19 cellular contexts compared by ENCODE assay signal in genomic region chr6:3347826-3348225, GRCh38.
DNase-seq lines count a peak whose midpoint lies in the region; ATAC-seq, FAIRE-seq and TF ChIP-seq lines count a peak whose summit lies in the region.
"Had no signal": no experiment of that assay in that cellular context is flagged by ENCODE, and none has a peak within 500 bp of the region (broad histone marks: within the 10 kb centered on the region; RNA-seq: fewer than 3 reads in every experiment).

No MANE protein-coding gene starts in this region.

- no peak overlapping the region for H2AFZ ChIP-seq in neuronal stem cell (ENCODE audit: low read length)

- H4K8ac ChIP-seq in neuronal stem cell (ENCODE audit: low read depth, low read length) = no peak overlapping the region

- FAIRE-seq in frontal cortex (lab: Jason Lieb, UNC) = no peak
- FAIRE-seq: D721Med, G401.6, GM12892, GM18507 had no signal

- no peak overlapping the region for H3K4ac ChIP-seq in neuronal stem cell (ENCODE audit: low read length)

- no peaks in the 10 kb centered on the region for H3K27me3 Mint-ChIP-seq in stimulated activated naive CD8-positive, alpha-beta T cell treated with anti-CD3 and anti-CD28 coated beads, Interleukin-15, amount 100 ng/mL, for 72 hours

- no peaks in the 10 kb centered on the region for H3K27me3 ChIP-seq in BLaER1
- no peaks in the 10 kb centered on the region for H3K27me3 ChIP-seq in neuronal stem cell (ENCODE audit: control insufficient read depth in 3 of 3, insufficient read depth in 3 of 3, low read depth in 1 of 3, low read length in 3 of 3)

- no peak overlapping the region for H3K14ac ChIP-seq in neuronal stem cell (ENCODE audit: low read length)

- no peaks in the 10 kb centered on the region for H3K79me1 ChIP-seq in neuronal stem cell (ENCODE audit: low read depth, low read length)

- no peaks in the 10 kb centered on the region for H3K9me3 Mint-ChIP-seq in stimulated activated naive CD8-positive, alpha-beta T cell treated with anti-CD3 and anti-CD28 coated beads, Interleukin-15, amount 100 ng/mL, for 72 hours
- H3K9me3 Mint-ChIP-seq: CD8-positive, alpha-beta memory T cell had no signal

- peak overlapping the region; percentile 34 for H4K91ac ChIP-seq in neuronal stem cell (ENCODE audit: low read depth, low read length, poor library complexity)

- H3K4me3 ChIP-seq in BLaER1 = peak overlapping the region; percentile 54
- no peak overlapping the region for H3K4me3 ChIP-seq in HEK293 (ENCODE audit: low read depth, low read length)
- no peak overlapping the region for H3K4me3 ChIP-seq in neuronal stem cell (ENCODE audit: low read length in 2 of 2)

- H2AK5ac ChIP-seq in neuronal stem cell (ENCODE audit: low read depth, low read length) = no peak overlapping the region

- POLR2A ChIA-PET in HEK293 (lab: Yijun Ruan, JAX) = no interaction called here

- peak overlapping the region; percentile 86 for H3K27ac ChIP-seq in BLaER1
- no peak overlapping the region for H3K27ac ChIP-seq in HEK293 (ENCODE audit: extremely low read depth, low read depth, low read length)
- H3K27ac ChIP-seq in neuronal stem cell (replicated peaks; ENCODE audit: low read length) = no peak overlapping the region

- CTCF ChIA-PET in HEK293 (lab: Yijun Ruan, JAX) = interaction anchor here (0.9 to 1.5 kb wide), 4 partner anchors 9 to 385 kb away, joined by 3 to 5 read pairs (median 4); no protein-coding TSS in a partner anchor

- no peaks in the 10 kb centered on the region for H3K9me3 ChIP-seq in BLaER1
- H3K9me3 ChIP-seq in HEK293 (ENCODE audit: control insufficient read depth, insufficient read depth, low read depth, low read length) = no peaks in the 10 kb centered on the region
- peaks cover 0 to 3% of the 10 kb centered on the region in 2 donors for H3K9me3 ChIP-seq in neuronal stem cell (replicated peaks in 1 of 2; ENCODE audit: control insufficient read depth in 2 of 2, insufficient read depth in 1 of 2, low read depth in 1 of 2, low read length in 2 of 2)

- H3K9ac ChIP-seq in BLaER1 (0 out of 2 replicates have a peak overlapping the region, but pooled peaks have one; percentile 64), neuronal stem cell (ENCODE audit: low read depth, low read length, poor library complexity) (no peak overlapping the region)

- no peak for TF ChIP-seq CTCF in HEK293 (tag by site-specific recombination; IDR thresholded peaks at IDR 0.05)

- WGBS in neuronal stem cell (ENCODE audit: extremely low coverage in 2 of 2, insufficient read length in 2 of 2, insufficient replicate concordance in 1 of 2), 2 donors = no CpG with 5 or more reads among the region's 7 CpGs

- H3K36me3 ChIP-seq in BLaER1 (no peaks in the 10 kb centered on the region), HEK293 (ENCODE audit: control insufficient read depth in 2 of 2, insufficient read depth in 1 of 2, low read length in 2 of 2) (no peaks in the 10 kb centered on the region), neuronal stem cell (replicated peaks in 1 of 2; ENCODE audit: control insufficient read depth in 2 of 2, insufficient read depth in 2 of 2, low read length in 2 of 2) (no peaks in the 10 kb centered on the region)

- TF ChIP-seq POLR2A in erythroblast (IDR thresholded peaks at IDR 0.05; ENCODE audit: low read length) = no peak

- peaks cover 11% of the 10 kb centered on the region for H3K4me1 Mint-ChIP-seq in stimulated activated naive CD8-positive, alpha-beta T cell treated with anti-CD3 and anti-CD28 coated beads, Interleukin-15, amount 100 ng/mL, for 72 hours
- H3K4me1 Mint-ChIP-seq: CD8-positive, alpha-beta memory T cell had no signal

- peaks cover 92% of the 10 kb centered on the region for H3K4me1 ChIP-seq in BLaER1
- peaks cover 36% of the 10 kb centered on the region for H3K4me1 ChIP-seq in HEK293 (ENCODE audit: control insufficient read depth, insufficient read depth, low read length)
- peaks cover 31 to 65% of the 10 kb centered on the region in 2 donors for H3K4me1 ChIP-seq in neuronal stem cell (ENCODE audit: control insufficient read depth in 2 of 2, insufficient read depth in 1 of 2, low read depth in 1 of 2, low read length in 2 of 2)

- no peak overlapping the region for H3K4me3 Mint-ChIP-seq in stimulated activated naive CD8-positive, alpha-beta T cell treated with anti-CD3 and anti-CD28 coated beads, Interleukin-15, amount 100 ng/mL, for 72 hours
- H3K4me3 Mint-ChIP-seq: CD4-positive, CD25-positive, alpha-beta regulatory T cell; CD8-positive, alpha-beta memory T cell had no signal

- H3K4me2 ChIP-seq in BLaER1 (peak overlapping the region; percentile 86), neuronal stem cell (ENCODE audit: insufficient read depth, low read length, poor library complexity, severe bottlenecking) (no peak overlapping the region)

- H2BK15ac ChIP-seq in neuronal stem cell (ENCODE audit: low read length) = peak overlapping the region; percentile 40

- H2BK5ac ChIP-seq in neuronal stem cell (ENCODE audit: low read length) = no peak overlapping the region

- peak overlapping the region; percentile 83 for H3K18ac ChIP-seq in neuronal stem cell (ENCODE audit: low read length)

- no peak overlapping the region for H2BK12ac ChIP-seq in neuronal stem cell (ENCODE audit: low read length)

- H3K23ac ChIP-seq in neuronal stem cell (ENCODE audit: low read depth, low read length, poor library complexity) = no peak overlapping the region

- H4K20me1 ChIP-seq in BLaER1 = no peaks in the 10 kb centered on the region

- peak; percentile 69 to 73 for DNase-seq in erythroblast (lab: John Stamatoyannopoulos, UW)
- no peak for DNase-seq in neuronal stem cell (ENCODE audit: low spot score)
- DNase-seq in stimulated activated naive CD8-positive, alpha-beta T cell treated with anti-CD3 and anti-CD28 coated beads, Interleukin-15, amount 100 ng/mL, for 72 hours = no peak
- DNase-seq in frontal cortex (ENCODE audit: low spot score in 2 of 2) = no peak
- DNase-seq: 8988T; C1 segment of cervical spinal cord; CD4-positive, CD25-positive, alpha-beta regulatory T cell; CD8-positive, alpha-beta memory T cell; COR-L47; GOT3; H7 had no signal

- H3K27ac Mint-ChIP-seq in stimulated activated naive CD8-positive, alpha-beta T cell treated with anti-CD3 and anti-CD28 coated beads, Interleukin-15, amount 100 ng/mL, for 72 hours = no peak overlapping the region
- H3K27ac Mint-ChIP-seq: CD4-positive, CD25-positive, alpha-beta regulatory T cell; CD8-positive, alpha-beta memory T cell had no signal

- no peak for ATAC-seq in stimulated activated naive CD8-positive, alpha-beta T cell treated with anti-CD3 and anti-CD28 coated beads, Interleukin-15, amount 100 ng/mL, for 72 hours
- ATAC-seq in HG02981 (IDR thresholded peaks at IDR 0.05; ENCODE audit: unreplicated experiment) = no peak
- ATAC-seq: HCT116 had no signal

- no peak overlapping the region for H2BK120ac ChIP-seq in neuronal stem cell (ENCODE audit: low read depth, low read length)

TF ChIP-seq in HEK293, 187 proteins besides CTCF, POLR2A, EP300 and RAD21:
- TF ChIP-seq ZNF624 (tag by site-specific recombination; IDR thresholded peaks at IDR 0.05) (no peak), ZNF341 (tag by site-specific recombination; IDR thresholded peaks at IDR 0.05; ENCODE audit: low read depth) (0 out of 2 replicates have a peak, but pooled peaks have one; percentile 27)

Comparison
In these comparisons a context has a peak if more than half of its experiments do, and no peak if none do; other contexts are left out.
1. DNase-seq: peak in erythroblast (2 of 2); none in neuronal stem cell (single experiment), stimulated activated naive CD8-positive, alpha-beta T cell treated with anti-CD3 and anti-CD28 coated beads, Interleukin-15, amount 100 ng/mL, for 72 hours (0 of 2) and frontal cortex (0 of 2).